32 cellular contexts compared by ENCODE assay signal in the genomic region with DNA sequence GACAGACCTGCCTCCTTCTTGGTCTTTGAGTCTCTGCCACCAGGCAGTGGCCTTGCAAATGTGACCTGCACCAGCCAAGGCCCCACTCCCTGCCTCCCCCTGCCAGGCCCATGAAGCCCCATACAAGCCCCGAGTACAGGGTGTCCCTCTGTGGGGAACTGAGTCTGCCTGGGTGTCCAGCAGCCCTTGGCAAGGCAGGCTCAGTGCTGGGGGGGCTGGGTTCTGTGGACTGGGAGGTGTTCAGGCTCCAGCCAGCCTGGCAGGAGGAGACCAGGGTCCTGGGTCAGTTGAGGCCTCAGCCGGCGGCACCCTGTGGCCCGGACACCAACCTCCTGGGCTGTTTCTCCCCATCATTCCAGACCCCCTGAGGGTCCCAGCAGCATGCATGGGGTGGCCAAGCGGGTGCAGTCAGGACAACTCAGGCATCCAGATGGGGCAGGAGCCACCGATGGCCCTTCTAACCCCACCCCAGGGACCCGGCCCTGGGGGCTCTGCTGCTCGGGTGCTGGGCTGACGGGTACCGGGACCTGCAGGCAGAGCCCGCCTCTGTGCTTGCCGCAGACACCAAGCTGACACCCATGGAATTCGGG. TPM values are rescaled to one million over a fixed set of nuclear protein-coding genes. Genes with fewer than 3 reads are reported as not detected.
A peak's percentile ranks its signal among the peaks of the same experiment; 100 is the strongest.
DNase-seq lines count a peak whose midpoint lies in the region; ATAC-seq and TF ChIP-seq lines count a peak whose summit lies in the region.
"Had no signal": no experiment of that assay in that cellular context is flagged by ENCODE, and none has a peak within 500 bp of the region (broad histone marks: within the 10 kb centered on the region; RNA-seq: fewer than 3 reads in every experiment).

No MANE protein-coding gene starts in this region.

- peak; percentile 5 for DNase-seq in left ventricle myocardium inferior
- no peak for DNase-seq in Right ventricle myocardium superior
- no peak for DNase-seq in RWPE2 (ENCODE audit: low spot score)
- peak in 2 of 3 donors; percentile 17 to 32 for DNase-seq in mucosa of descending colon
- DNase-seq in ascending aorta (ENCODE audit: low spot score in 2 of 2) = no peak
- DNase-seq in dedifferentiated amniotic fluid mesenchymal stem cell (ENCODE audit: extremely low spot score) = no peak
- DNase-seq in GM03348 (ENCODE audit: low spot score) = no peak
- DNase-seq: activated CD4-positive, alpha-beta memory T cell treated with anti-CD3 and anti-CD28 coated beads for 36 hours; activated gamma-delta T cell; activated naive CD8-positive, alpha-beta T cell treated with anti-CD3 and anti-CD28 coated beads, Interleukin-2, amount 50 U/mL, for 24 hours; C1 segment of cervical spinal cord; central memory CD4-positive, alpha-beta T cell; DMS79; GDM1; Karpas-422; midbrain; NCI-H1436; NCI-H345; NCI-H82; stimulated activated CD8-positive, alpha-beta memory T cell treated with anti-CD3 and anti-CD28 coated beads, Interleukin-4, amount 100 ng/mL, for 48 hours; stimulated activated naive CD8-positive, alpha-beta T cell treated with anti-CD3 and anti-CD28 coated beads, Interleukin-15, amount 100 ng/mL, for 72 hours; SW 1271 had no signal

- H3K27ac ChIP-seq in left ventricle myocardium inferior (replicated peaks) (no peak overlapping the region), RWPE2 (ENCODE audit: poor library complexity, severe bottlenecking) (no peak overlapping the region), ascending aorta (no peak overlapping the region)
- H3K27ac ChIP-seq: dorsolateral prefrontal cortex, gastroesophageal sphincter, hepatocyte, skin epidermis, tibial nerve had no signal

- no peaks in the 10 kb centered on the region for H3K4me1 ChIP-seq in left ventricle myocardium inferior
- H3K4me1 ChIP-seq in RWPE2 (ENCODE audit: insufficient read depth, poor library complexity, severe bottlenecking) = no peaks in the 10 kb centered on the region
- no peaks in the 10 kb centered on the region for H3K4me1 ChIP-seq in mucosa of descending colon (ENCODE audit: low read depth)
- no peaks in the 10 kb centered on the region for H3K4me1 ChIP-seq in ascending aorta
- H3K4me1 ChIP-seq: Caco-2, gastroesophageal sphincter, tibial nerve had no signal

- H3K36me3 ChIP-seq in left ventricle myocardium inferior (no peaks in the 10 kb centered on the region), RWPE2 (ENCODE audit: low read depth) (no peaks in the 10 kb centered on the region), mucosa of descending colon (ENCODE audit: low read depth) (no peaks in the 10 kb centered on the region), ascending aorta (no peaks in the 10 kb centered on the region)
- H3K36me3 ChIP-seq: gastroesophageal sphincter, tibial nerve had no signal

- TF ChIP-seq CTCF in left ventricle myocardium inferior (IDR thresholded peaks at IDR 0.05; ENCODE audit: borderline replicate concordance) = no peak
- no peak for TF ChIP-seq CTCF in RWPE2 (IDR thresholded peaks at IDR 0.05; ENCODE audit: poor library complexity, severe bottlenecking)
- TF ChIP-seq CTCF in mucosa of descending colon (IDR thresholded peaks at IDR 0.05) = no peak
- no peak for TF ChIP-seq CTCF in ascending aorta (IDR thresholded peaks at IDR 0.05)

- ATAC-seq in Right ventricle myocardium superior (ENCODE audit: poor library complexity) = no peak
- peak; percentile 20; the same call in 1 of the 3 replicates for ATAC-seq in RWPE2 (ENCODE audit: low read depth)
- ATAC-seq in mucosa of descending colon = no peak
- ATAC-seq: gastroesophageal sphincter; natural killer cell; stimulated activated naive CD8-positive, alpha-beta T cell treated with anti-CD3 and anti-CD28 coated beads, Interleukin-15, amount 100 ng/mL, for 72 hours; WTC11 had no signal

- H3K9me3 ChIP-seq in left ventricle myocardium inferior (replicated peaks) (peaks cover 1% of the 10 kb centered on the region), RWPE2 (ENCODE audit: severe bottlenecking) (no peaks in the 10 kb centered on the region), mucosa of descending colon (no peaks in the 10 kb centered on the region), ascending aorta (no peaks in the 10 kb centered on the region)
- H3K9me3 ChIP-seq: Caco-2 had no signal

- intact Hi-C loops in left ventricle myocardium inferior (cut with micrococcal nuclease) = no loop called here
- intact Hi-C loops in Right ventricle myocardium superior (cut with DNase I) = no loop called here
- intact Hi-C loops in mucosa of descending colon (cut with DNase I, micrococcal nuclease) = no loop called here
- intact Hi-C loops in ascending aorta (cut with DNase I) = no loop called here

- no peak overlapping the region for H3K4me3 ChIP-seq in left ventricle myocardium inferior
- H3K4me3 ChIP-seq in RWPE2 (ENCODE audit: severe bottlenecking) = no peak overlapping the region
- H3K4me3 ChIP-seq in mucosa of descending colon = no peak overlapping the region
- H3K4me3 ChIP-seq in ascending aorta = no peak overlapping the region
- H3K4me3 ChIP-seq: dorsolateral prefrontal cortex, gastroesophageal sphincter, hepatocyte, skin epidermis, tibial nerve had no signal

- H3K27me3 ChIP-seq in left ventricle myocardium inferior (ENCODE audit: low read depth) = peaks cover 53% of the 10 kb centered on the region
- no peaks in the 10 kb centered on the region for H3K27me3 ChIP-seq in RWPE2 (ENCODE audit: insufficient read depth, poor library complexity, severe bottlenecking)
- H3K27me3 ChIP-seq in ascending aorta = no peaks in the 10 kb centered on the region
- H3K27me3 ChIP-seq: hepatocyte had no signal

RNA-seq across cellular contexts. Expression of gene MUC5AC, which starts 5.7 kb away (rescaled TPM):
- total RNA-seq in left ventricle myocardium inferior (not detected), Right ventricle myocardium superior (not detected), mucosa of descending colon (under 1 TPM in 2 of 3 donors, not detected in 1; 0.03 to 0.63 TPM), ascending aorta (0.11 TPM)
- total RNA-seq: activated CD4-positive, alpha-beta memory T cell treated with anti-CD3 and anti-CD28 coated beads for 36 hours; liver; natural killer cell; osteocyte; tibial nerve had no signal

RNA-seq across cellular contexts. Expression of gene MUC5B, which starts 59.5 kb away (rescaled TPM):
- total RNA-seq in left ventricle myocardium inferior (not detected), Right ventricle myocardium superior (not detected), mucosa of descending colon (100 to 1,000 TPM; 133 to 431 (median 135) TPM), ascending aorta (under 0.01 TPM)
- total RNA-seq: activated CD4-positive, alpha-beta memory T cell treated with anti-CD3 and anti-CD28 coated beads for 36 hours; Caco-2; natural killer cell; osteocyte had no signal

Comparison
In these comparisons a context has a peak if more than half of its experiments do, and no peak if none do; other contexts are left out.
1. DNase-seq: peak in left ventricle myocardium inferior (single experiment) and mucosa of descending colon (2 of 3); none in Right ventricle myocardium superior (single experiment), RWPE2 (single experiment), ascending aorta (0 of 2), dedifferentiated amniotic fluid mesenchymal stem cell (single experiment) and GM03348 (single experiment).
2. RNA of gene MUC5B, which starts 59.5 kb away (total RNA-seq): 133 to 431 TPM in mucosa of descending colon; not detected in left ventricle myocardium inferior (single experiment), not detected in Right ventricle myocardium superior (single experiment) and under 0.01 TPM in ascending aorta (single experiment); every median in the first group is over 100 times any median in the second.